ENCODE assay signal across 19 cellular contexts in the genomic region with DNA sequence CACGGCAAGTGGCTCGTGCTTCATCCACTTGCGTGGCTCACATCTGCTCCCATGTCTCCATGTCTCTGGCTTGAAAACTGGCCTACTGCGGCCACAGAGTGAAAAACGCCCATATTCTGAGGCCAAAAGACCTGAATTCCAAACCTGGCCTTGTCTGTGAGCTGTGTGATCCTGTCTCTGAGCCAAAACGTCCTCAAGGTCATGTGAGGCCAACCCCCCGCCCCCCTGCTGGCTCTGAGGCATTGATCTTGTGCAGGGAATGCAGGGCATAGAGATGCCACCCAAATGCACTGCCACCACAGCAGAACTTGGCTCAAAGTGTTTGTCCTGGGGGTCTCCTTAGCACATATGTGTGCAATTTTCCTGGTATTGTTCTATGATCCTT. TPM values are rescaled to one million over a fixed set of nuclear protein-coding genes. Genes with fewer than 3 reads are reported as not detected.
DNase-seq lines count a peak whose midpoint lies in the region; ATAC-seq, FAIRE-seq and TF ChIP-seq lines count a peak whose summit lies in the region.
"Had no signal": no experiment of that assay in that cellular context is flagged by ENCODE, and none has a peak within 500 bp of the region (broad histone marks: within the 10 kb centered on the region; RNA-seq: fewer than 3 reads in every experiment).

No MANE protein-coding gene starts in this region.

- ATAC-seq in HG02588 (IDR thresholded peaks at IDR 0.05; ENCODE audit: unreplicated experiment), result no peak

- TF ChIP-seq CTCF in DOHH2 (IDR thresholded peaks at IDR 0.05; ENCODE audit: low read depth, low read length, poor library complexity, severe bottlenecking), result no peak
- TF ChIP-seq CTCF in dorsolateral prefrontal cortex (IDR thresholded peaks at IDR 0.05 in 54 of 56, conservative IDR thresholded peaks at IDR 0.05 in 2 of 56; ENCODE audit: low read depth in 1 of 56, partially characterized antibody in 56 of 56), result no peak
- TF ChIP-seq CTCF in osteoblast (IDR thresholded peaks at IDR 0.05; ENCODE audit: extremely low read depth, low read depth, low read length), result no peak
- no peak for TF ChIP-seq CTCF in brain microvascular endothelial cell (IDR thresholded peaks at IDR 0.05; ENCODE audit: low read depth, low read length, missing control alignments)

- H4K20me1 ChIP-seq in DOHH2 (ENCODE audit: control insufficient read depth, insufficient read depth, low read depth, low read length) (no peaks in the 10 kb centered on the region), osteoblast (ENCODE audit: insufficient read depth, low read length) (no peaks in the 10 kb centered on the region)

- no peak overlapping the region for H4K8ac ChIP-seq in mesenchymal stem cell (ENCODE audit: low read length)

- H3K27ac ChIP-seq in DOHH2 (ENCODE audit: low read depth, low read length), result no peak overlapping the region
- H3K27ac ChIP-seq in dorsolateral prefrontal cortex, result peak overlapping the region in 49 of 59 donors; percentile 28 to 100 (median 98)
- no peak overlapping the region for H3K27ac ChIP-seq in mesenchymal stem cell (ENCODE audit: low read length, poor library complexity, severe bottlenecking)
- H3K27ac ChIP-seq in osteoblast (ENCODE audit: low read depth, low read length), result no peak overlapping the region
- H3K27ac ChIP-seq in brain microvascular endothelial cell, result no peak overlapping the region
- H3K27ac ChIP-seq: HL-60 had no signal

- no peaks in the 10 kb centered on the region for H3K9me2 ChIP-seq in DOHH2 (replicated peaks; ENCODE audit: control insufficient read depth, low read length)

- H3K4ac ChIP-seq in mesenchymal stem cell (ENCODE audit: low read depth in 1 of 2, low read length in 2 of 2), result no peak overlapping the region

- in situ Hi-C loops in brain microvascular endothelial cell (cut with HindIII; ENCODE audit: low pct_ligation_motif_present, low sequenced_read_pairs), result no loop called here

- H3K36me3 ChIP-seq in DOHH2 (ENCODE audit: control insufficient read depth, low read length) (peaks cover 6% of the 10 kb centered on the region; the same call in 1 of the 2 replicates), mesenchymal stem cell (ENCODE audit: control insufficient read depth in 1 of 2, insufficient read depth in 2 of 2, low read depth in 1 of 2, low read length in 2 of 2) (no peaks in the 10 kb centered on the region), osteoblast (ENCODE audit: insufficient read depth, low read length) (no peaks in the 10 kb centered on the region), brain microvascular endothelial cell (replicated peaks) (no peaks in the 10 kb centered on the region)
- H3K36me3 ChIP-seq: HAP-1 had no signal

- WGBS in mesenchymal stem cell, result 73% methylated on average over 7 of the region's 7 CpGs

- H3K14ac ChIP-seq in mesenchymal stem cell (ENCODE audit: low read length in 2 of 2), result no peak overlapping the region

- no peak for DNase-seq in dorsolateral prefrontal cortex
- DNase-seq in mesenchymal stem cell, result no peak
- DNase-seq in osteoblast (ENCODE audit: insufficient read length, low spot score, missing footprints), result peak; percentile 69
- no peak for DNase-seq in brain microvascular endothelial cell
- DNase-seq in GM19239 (ENCODE audit: insufficient read length, low spot score), result no peak
- DNase-seq in SKM-1 (lab: John Stamatoyannopoulos, UW; ENCODE audit: unreplicated experiment), result no peak
- DNase-seq: ACHN; Calu3; CD4-positive, alpha-beta T cell; DMS 273 treated with DMSO at 0.1 percent for 48 hours; DMS79; EL; GOT3 had no signal

- H3K4me1 ChIP-seq in DOHH2 (ENCODE audit: control insufficient read depth, low read length), result peaks cover 65% of the 10 kb centered on the region
- no peaks in the 10 kb centered on the region for H3K4me1 ChIP-seq in mesenchymal stem cell (ENCODE audit: control insufficient read depth, insufficient read depth, low read depth, low read length)
- H3K4me1 ChIP-seq in osteoblast (ENCODE audit: insufficient read depth, low read length), result no peaks in the 10 kb centered on the region

- H2AK5ac ChIP-seq in mesenchymal stem cell (ENCODE audit: low read length, severe bottlenecking), result no peak overlapping the region

- FAIRE-seq in GM19239 (lab: Jason Lieb, UNC), result no peak
- FAIRE-seq: G401.6, GM12891 had no signal

- no peak overlapping the region for H3K23ac ChIP-seq in mesenchymal stem cell (ENCODE audit: low read length in 2 of 2)

- H2BK15ac ChIP-seq in mesenchymal stem cell (ENCODE audit: low read depth, poor library complexity, severe bottlenecking), result no peak overlapping the region

- no peak overlapping the region for H2BK120ac ChIP-seq in mesenchymal stem cell (ENCODE audit: low read depth, low read length)

- H3F3A ChIP-seq in DOHH2 (ENCODE audit: control insufficient read depth, insufficient read depth), result peaks cover 11% of the 10 kb centered on the region

- no peaks in the 10 kb centered on the region for H3K9me3 ChIP-seq in DOHH2 (ENCODE audit: control insufficient read depth, insufficient read depth, low read length)
- H3K9me3 ChIP-seq in mesenchymal stem cell (ENCODE audit: control insufficient read depth, low read length), result no peaks in the 10 kb centered on the region
- H3K9me3 ChIP-seq in osteoblast (ENCODE audit: low read depth, low read length), result no peaks in the 10 kb centered on the region
- H3K9me3 ChIP-seq: HAP-1 had no signal

- H3K4me3 ChIP-seq in DOHH2 (ENCODE audit: low read length) (no peak overlapping the region), dorsolateral prefrontal cortex (no peak overlapping the region), mesenchymal stem cell (ENCODE audit: insufficient read depth in 1 of 2, low read depth in 1 of 2, low read length in 2 of 2) (no peak overlapping the region), osteoblast (ENCODE audit: insufficient read depth, low read length) (no peak overlapping the region), brain microvascular endothelial cell (ENCODE audit: low read depth, low read length) (no peak overlapping the region)
- H3K4me3 ChIP-seq: HAP-1 had no signal

- H3K9ac ChIP-seq in mesenchymal stem cell (ENCODE audit: low read length), result no peak overlapping the region

- H3K27me3 ChIP-seq in DOHH2 (ENCODE audit: control insufficient read depth, low read length), result no peaks in the 10 kb centered on the region
- no peaks in the 10 kb centered on the region for H3K27me3 ChIP-seq in dorsolateral prefrontal cortex
- no peaks in the 10 kb centered on the region for H3K27me3 ChIP-seq in mesenchymal stem cell (ENCODE audit: control insufficient read depth in 1 of 2, insufficient read depth in 1 of 2, low read length in 2 of 2)
- H3K27me3 ChIP-seq in osteoblast (ENCODE audit: insufficient read depth, low read length), result no peaks in the 10 kb centered on the region
- H3K27me3 ChIP-seq in brain microvascular endothelial cell (replicated peaks), result no peaks in the 10 kb centered on the region

- H3K79me2 ChIP-seq in DOHH2 (ENCODE audit: control insufficient read depth, low read length) (peaks cover 35% of the 10 kb centered on the region), osteoblast (ENCODE audit: insufficient read depth, low read length) (no peaks in the 10 kb centered on the region)

- H3K4me2 ChIP-seq in DOHH2 (ENCODE audit: low read length) (peak overlapping the region; percentile 26), mesenchymal stem cell (ENCODE audit: low read length, poor library complexity, severe bottlenecking) (no peak overlapping the region), osteoblast (ENCODE audit: insufficient read depth, low read length) (no peak overlapping the region)

- H3K18ac ChIP-seq in mesenchymal stem cell (ENCODE audit: low read depth in 1 of 2, low read length in 2 of 2), result no peak overlapping the region

- H2BK12ac ChIP-seq in mesenchymal stem cell (ENCODE audit: low read length in 2 of 2), result no peak overlapping the region

- H2AFZ ChIP-seq in mesenchymal stem cell (ENCODE audit: low read depth, low read length) (no peak overlapping the region), osteoblast (ENCODE audit: low read length) (no peak overlapping the region)

- no peak overlapping the region for H2BK5ac ChIP-seq in mesenchymal stem cell (ENCODE audit: low read depth, low read length, poor library complexity, severe bottlenecking)

- H3K79me1 ChIP-seq in mesenchymal stem cell (replicated peaks; ENCODE audit: low read length, poor library complexity, severe bottlenecking), result no peaks in the 10 kb centered on the region

- H4K91ac ChIP-seq in mesenchymal stem cell (ENCODE audit: low read length), result peak overlapping the region; percentile 4

- intact Hi-C loops in dorsolateral prefrontal cortex (cut with DNase I), result no loop called here

RNA-seq across cellular contexts. Expression of gene PTMA, which starts 18.8 kb away (rescaled TPM):
- total RNA-seq in dorsolateral prefrontal cortex (1,000 to 10,000 TPM in 1 of 120 experiments, 100 to 1,000 TPM in 119; 326 to 1,103 (median 509) TPM), osteoblast (459 and 545 TPM in 2 replicates)
- polyA plus RNA-seq in mesenchymal stem cell (2013, experiment 1 of 2), result 1,344 TPM
- 1,330 TPM for polyA plus RNA-seq in mesenchymal stem cell (2013, experiment 2 of 2)

Comparison
In these comparisons a context has a peak if more than half of its experiments do, and no peak if none do; other contexts are left out.
1. H3K27ac ChIP-seq: peak in dorsolateral prefrontal cortex (49 of 59); none in DOHH2 (single experiment), mesenchymal stem cell (single experiment), osteoblast (single experiment) and brain microvascular endothelial cell (single experiment).